Comparison of ENCODE assay signal across 8 cellular contexts in the genomic region with DNA sequence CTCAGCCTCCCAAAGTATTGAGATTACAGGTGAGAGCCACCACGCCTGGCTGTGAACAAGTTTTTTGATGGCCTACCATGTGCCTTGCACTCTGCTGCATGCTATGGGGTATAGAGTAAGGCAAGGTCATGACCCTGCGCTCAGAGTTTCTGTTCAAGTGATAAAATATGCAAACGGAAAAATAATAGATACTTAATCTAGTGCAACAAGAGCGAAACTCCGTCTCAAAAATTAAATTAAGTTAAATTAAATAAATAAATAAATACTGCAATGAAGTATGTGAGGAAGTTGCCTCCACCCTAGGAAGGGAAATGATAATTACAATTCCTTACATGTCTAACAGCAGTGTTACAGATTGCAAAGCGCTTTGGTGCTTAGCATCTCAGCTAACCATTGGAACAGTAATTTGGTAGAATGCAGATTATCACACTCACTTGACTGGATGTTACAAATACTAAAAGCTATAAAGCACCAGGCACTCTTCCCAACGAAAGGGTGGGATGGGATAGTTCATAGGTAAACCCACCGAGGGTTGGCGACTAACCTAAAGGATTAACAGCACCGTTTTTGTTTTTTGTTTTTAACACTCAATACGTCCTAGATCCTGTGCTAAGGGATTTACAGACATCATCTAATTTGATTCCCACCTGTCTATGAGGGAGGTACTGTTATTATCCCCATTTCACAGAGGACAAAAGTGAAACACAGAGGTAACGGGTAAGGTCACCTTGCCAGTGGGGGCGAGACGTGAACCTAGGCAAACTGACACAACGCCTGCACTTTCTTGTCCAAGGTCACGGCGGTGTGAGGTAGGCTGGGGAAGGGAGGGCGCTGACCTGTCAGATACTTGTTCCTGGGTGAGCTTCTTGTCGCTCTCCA. TPM values are rescaled to one million over a fixed set of nuclear protein-coding genes. Genes with fewer than 3 reads are reported as not detected.
A peak's percentile ranks its signal among the peaks of the same experiment; 100 is the strongest.
DNase-seq lines count a peak whose midpoint lies in the region; ATAC-seq and TF ChIP-seq lines count a peak whose summit lies in the region.

No MANE protein-coding gene starts in this region.

- H3K79me2 ChIP-seq in GM23248 (ENCODE audit: insufficient read depth) (peaks cover 36% of the 10 kb centered on the region), smooth muscle cell (ENCODE audit: low read depth) (peaks cover 12% of the 10 kb centered on the region)

- in situ Hi-C loops in GM23248 (cut with MboI) = no loop called here

- H3K27ac Mint-ChIP-seq in activated B cell treated with CpG ODN at 0.5 μM for 24 hours = peak overlapping the region; percentile 96

- peak overlapping the region; percentile 29; the same call in 1 of the 2 replicates for H3K27ac ChIP-seq in GM23248
- H3K27ac ChIP-seq in right cardiac atrium (ENCODE audit: low read length) = peak overlapping the region; percentile 37
- peak overlapping the region; percentile 78 for H3K27ac ChIP-seq in smooth muscle cell (ENCODE audit: low read depth)

- H3F3A ChIP-seq in GM23248 (ENCODE audit: insufficient read depth) = peaks cover 14% of the 10 kb centered on the region
- H3F3A ChIP-seq in smooth muscle cell (ENCODE audit: low read depth) = no peaks in the 10 kb centered on the region

- DNase-seq in GM23248 (no peak), activated B cell treated with CpG ODN at 0.5 μM for 24 hours (no peak), right cardiac atrium (no peak), smooth muscle cell (lab: John Stamatoyannopoulos, UW; ENCODE audit: unreplicated experiment) (no peak), GF-D8 (lab: John Stamatoyannopoulos, UW) (no peak), putamen (ENCODE audit: low spot score) (no peak), anterior cingulate cortex (lab: John Stamatoyannopoulos, UW) (no peak)
- DNase-seq in stimulated activated CD4-positive, alpha-beta T cell treated with anti-CD3 and anti-CD28 coated beads, Interleukin-2, amount 100 ng/mL, for 48 hours = no peak

- H3K9ac ChIP-seq in GM23248 (peak overlapping the region; percentile 87), smooth muscle cell (ENCODE audit: low read depth) (peak overlapping the region; percentile 87)

- no peaks in the 10 kb centered on the region for H3K9me2 ChIP-seq in GM23248 (ENCODE audit: insufficient read depth)

- intact Hi-C loops in activated B cell treated with CpG ODN at 0.5 μM for 24 hours (cut with micrococcal nuclease) = loop anchor here (1.0 to 10.0 kb wide), 15 partner anchors 14 to 629 kb away; a partner anchor contains a TSS
- intact Hi-C loops in right cardiac atrium (cut with DNase I) = no loop called here

- peaks cover 35% of the 10 kb centered on the region for H3K4me1 Mint-ChIP-seq in activated B cell treated with CpG ODN at 0.5 μM for 24 hours

- H3K27me3 ChIP-seq in GM23248 (replicated peaks; ENCODE audit: insufficient read depth) (no peaks in the 10 kb centered on the region), right cardiac atrium (ENCODE audit: control insufficient read depth, insufficient read depth) (no peaks in the 10 kb centered on the region), smooth muscle cell (ENCODE audit: low read depth) (no peaks in the 10 kb centered on the region)

- H3K9me3 ChIP-seq in GM23248 (ENCODE audit: low read depth) (no peaks in the 10 kb centered on the region), right cardiac atrium (ENCODE audit: control insufficient read depth, low read length) (no peaks in the 10 kb centered on the region), smooth muscle cell (replicated peaks; ENCODE audit: low read depth) (no peaks in the 10 kb centered on the region)

- peak overlapping the region; percentile 99 for H3K4me2 ChIP-seq in GM23248 (ENCODE audit: unreplicated experiment)
- peak overlapping the region; percentile 100 for H3K4me2 ChIP-seq in smooth muscle cell

- CTCF ChIA-PET in activated B cell treated with CpG ODN at 0.5 μM for 24 hours (lab: Charles Lee) = interaction anchor here (1.0 kb wide), 1 partner anchor 38 kb away, joined by 3 read pairs; no protein-coding TSS in a partner anchor

- POLR2A ChIA-PET in activated B cell treated with CpG ODN at 0.5 μM for 24 hours (lab: Charles Lee) = interaction anchor here (0.5 to 2.4 kb wide), 17 partner anchors 10 to 296 kb away, joined by 3 to 16 read pairs (median 5); a partner anchor contains a TSS

- H3K4me3 ChIP-seq in GM23248 (peak overlapping the region; percentile 94), right cardiac atrium (ENCODE audit: low read length) (peak overlapping the region; percentile 60), smooth muscle cell (peak overlapping the region; percentile 85)

- no peaks in the 10 kb centered on the region for H3K27me3 Mint-ChIP-seq in activated B cell treated with CpG ODN at 0.5 μM for 24 hours

- H4K20me1 ChIP-seq in GM23248 (ENCODE audit: insufficient read depth) (no peaks in the 10 kb centered on the region), smooth muscle cell (ENCODE audit: low read depth) (peaks cover 8% of the 10 kb centered on the region)

- peaks cover 49% of the 10 kb centered on the region for H3K36me3 Mint-ChIP-seq in activated B cell treated with CpG ODN at 0.5 μM for 24 hours (ENCODE audit: low read depth)

- peaks cover 12% of the 10 kb centered on the region; the same call in 1 of the 2 replicates for H3K36me3 ChIP-seq in GM23248 (ENCODE audit: low read depth)
- H3K36me3 ChIP-seq in smooth muscle cell (ENCODE audit: low read depth) = peaks cover 3% of the 10 kb centered on the region

- ATAC-seq in activated B cell treated with CpG ODN at 0.5 μM for 24 hours (ENCODE audit: low read depth) = no peak
- no peak for ATAC-seq in right cardiac atrium

- H2AFZ ChIP-seq in GM23248 = peak overlapping the region; percentile 99
- peak overlapping the region; percentile 98 for H2AFZ ChIP-seq in smooth muscle cell (ENCODE audit: low read depth)

- H3K9me3 Mint-ChIP-seq in activated B cell treated with CpG ODN at 0.5 μM for 24 hours = no peaks in the 10 kb centered on the region

- TF ChIP-seq CTCF in activated B cell treated with CpG ODN at 0.5 μM for 24 hours (IDR thresholded peaks at IDR 0.05) (no peak), smooth muscle cell (IDR thresholded peaks at IDR 0.05; ENCODE audit: borderline replicate concordance, insufficient read depth, poor library complexity, severe bottlenecking) (no peak)

- peak overlapping the region; percentile 96 for H3K4me3 Mint-ChIP-seq in activated B cell treated with CpG ODN at 0.5 μM for 24 hours

- WGBS in GM23248 (ENCODE audit: low coverage in 1 of 2, low lambda C conversion rate in 2 of 2, missing lambda C conversion rate in 2 of 2), 2 experiments = 26 to 29% methylated on average over 19 of the region's 19 CpGs
- 28% methylated on average over 19 of the region's 19 CpGs for WGBS in right cardiac atrium
- 43% methylated on average over 19 of the region's 19 CpGs for WGBS in smooth muscle cell (ENCODE audit: low lambda C conversion rate)

- peaks cover 26% of the 10 kb centered on the region for H3K4me1 ChIP-seq in GM23248 (ENCODE audit: insufficient read depth)
- peaks cover 2% of the 10 kb centered on the region for H3K4me1 ChIP-seq in right cardiac atrium (ENCODE audit: control insufficient read depth, insufficient read depth, low read length)
- peaks cover 15% of the 10 kb centered on the region for H3K4me1 ChIP-seq in smooth muscle cell (ENCODE audit: low read depth)

RNA-seq across cellular contexts. Expression of a gene that starts 0.8 kb away (rescaled TPM):
- total RNA-seq in GM23248 (2014; rRNA removed; shearing (Covaris generic)) = 6.1 and 7.0 TPM in 2 replicates
- polyA plus RNA-seq in GM23248 (2016; fragmentation: Nextera tagmentation; extraction: Ambion mirVana) (3.8 and 4.4 TPM in 2 replicates), right cardiac atrium (1.0 TPM), smooth muscle cell (4.4 and 5.8 TPM in 2 replicates)
- total RNA-seq in activated B cell treated with CpG ODN at 0.5 μM for 24 hours (26.8 and 31.4 TPM in 2 replicates), right cardiac atrium (1 to 10 TPM; 1.1 to 2.6 (median 1.6) TPM), smooth muscle cell (5.6 and 7.6 TPM in 2 replicates)

RNA-seq across cellular contexts. Expression of a gene that starts 38.8 kb away (rescaled TPM):
- total RNA-seq in GM23248 (2014; rRNA removed; shearing (Covaris generic)) = 44.3 and 130 TPM in 2 replicates
- polyA plus RNA-seq in GM23248 (2016; fragmentation: Nextera tagmentation; extraction: Ambion mirVana) (139 and 154 TPM in 2 replicates), right cardiac atrium (85.2 TPM), smooth muscle cell (100 and 114 TPM in 2 replicates)
- total RNA-seq in activated B cell treated with CpG ODN at 0.5 μM for 24 hours (37.6 and 40.6 TPM in 2 replicates), right cardiac atrium (10 to 100 TPM; 84.3 to 89.8 (median 87.6) TPM), smooth muscle cell (111 and 122 TPM in 2 replicates)
